ENCODE assay signal across 16 cellular contexts in genomic region chr5:14266171-14266570, GRCh38.
DNase-seq lines count a peak whose midpoint lies in the region; ATAC-seq, FAIRE-seq and TF ChIP-seq lines count a peak whose summit lies in the region.
"Had no signal": no experiment of that assay in that cellular context is flagged by ENCODE, and none has a peak within 500 bp of the region (broad histone marks: within the 10 kb centered on the region; RNA-seq: fewer than 3 reads in every experiment).

No MANE protein-coding gene starts in this region.

- ATAC-seq in K562 = no peak
- no peak for ATAC-seq in HG02763 (IDR thresholded peaks at IDR 0.05; ENCODE audit: unreplicated experiment)
- no peak for ATAC-seq in GM21390 (IDR thresholded peaks at IDR 0.05; ENCODE audit: unreplicated experiment)
- ATAC-seq in HG03108 (IDR thresholded peaks at IDR 0.05; ENCODE audit: unreplicated experiment) = no peak
- ATAC-seq: WTC11 had no signal

- H3K4me1 ChIP-seq in K562 (replicated peaks in 1 of 2; ENCODE audit: control insufficient read depth in 2 of 2, insufficient read depth in 2 of 2, low read length in 2 of 2) (peaks cover 20 to 33% of the 10 kb centered on the region in 2 experiments; a peak in 4 of 5 replicates), mesodermal cell (ENCODE audit: control insufficient read depth, insufficient read depth, low read length, poor library complexity, severe bottlenecking) (peaks cover 79% of the 10 kb centered on the region)

- peaks cover 18 to 26% of the 10 kb centered on the region in 2 donors for H3K4me1 Mint-ChIP-seq in immature natural killer cell

- H3K27me3 ChIP-seq in K562 (ENCODE audit: control insufficient read depth in 2 of 2, insufficient read depth in 2 of 2, low read length in 2 of 2) = no peaks in the 10 kb centered on the region
- H3K27me3 ChIP-seq: BE2C had no signal

- no peak for TF ChIP-seq EP300 in K562 (IDR thresholded peaks at IDR 0.05; ENCODE audit: low read length)

- no peaks in the 10 kb centered on the region for H3K9me3 Mint-ChIP-seq in immature natural killer cell
- H3K9me3 Mint-ChIP-seq: activated naive CD8-positive, alpha-beta T cell treated with anti-CD3 and anti-CD28 coated beads, Interleukin-2, amount 10 ng/mL, durations not matched to agents 7 days and 5 days; WTC11 had no signal

- CTCF ChIA-PET in K562 (lab: Yijun Ruan, JAX; ENCODE audit: low intra/inter-chr PET ratio) = no interaction called here

- no peaks in the 10 kb centered on the region for H3K36me3 Mint-ChIP-seq in immature natural killer cell
- H3K36me3 Mint-ChIP-seq: activated naive CD8-positive, alpha-beta T cell treated with anti-CD3 and anti-CD28 coated beads, Interleukin-2, amount 10 ng/mL, durations not matched to agents 7 days and 5 days; WTC11 had no signal

- no peak for TF ChIP-seq RAD21 in K562 (CRISPR knock-in tag; conservative IDR thresholded peaks at IDR 0.05 in 1 of 2, IDR thresholded peaks at IDR 0.05 in 1 of 2)

- in situ Hi-C loops in K562 (cut with MboI) = no loop called here

- no peaks in the 10 kb centered on the region for H3K9me1 ChIP-seq in K562 (ENCODE audit: control insufficient read depth, insufficient read depth, low read length)

- intact Hi-C loops in K562 (cut with micrococcal nuclease) = no loop called here

- WGBS in K562 (ENCODE audit: insufficient coverage, low coverage, missing lambda C conversion rate) = 27% methylated on average over 3 of the region's 4 CpGs
- 83 to 100% methylated on average over 2 to 4 of the region's 4 CpGs for WGBS in mesodermal cell (ENCODE audit: insufficient coverage in 2 of 2), 2 experiments

- no peak overlapping the region for H3K4me3 Mint-ChIP-seq in immature natural killer cell
- H3K4me3 Mint-ChIP-seq: activated naive CD8-positive, alpha-beta T cell treated with anti-CD3 and anti-CD28 coated beads, Interleukin-2, amount 10 ng/mL, durations not matched to agents 7 days and 5 days; WTC11 had no signal

- no peak overlapping the region for H2AFZ ChIP-seq in K562 (ENCODE audit: low read depth, low read length)

- POLR2A ChIA-PET in K562 (lab: Yijun Ruan, JAX) = interaction anchor here (0.5 kb wide), 1 partner anchor 111 kb away, joined by 3 read pairs; no protein-coding TSS in a partner anchor

- H3K9me3 ChIP-seq in K562 (replicated peaks; ENCODE audit: control insufficient read depth, insufficient read depth, low read depth, low read length) = no peaks in the 10 kb centered on the region
- H3K9me3 ChIP-seq in mesodermal cell (ENCODE audit: control insufficient read depth, low read length) = no peaks in the 10 kb centered on the region
- H3K9me3 ChIP-seq: BE2C had no signal

- no peak for FAIRE-seq in K562 (lab: Jason Lieb, UNC)

- peak; percentile 47 for DNase-seq in AG10803 (ENCODE audit: low read depth)
- peak; percentile 27 for DNase-seq in LHCN-M2 (ENCODE audit: low read depth)
- no peak for DNase-seq in K562 (ENCODE audit: extremely low read depth in 1 of 4, low spot score in 3 of 4)
- no peak for DNase-seq in immature natural killer cell
- DNase-seq: activated naive CD8-positive, alpha-beta T cell treated with anti-CD3 and anti-CD28 coated beads, Interleukin-2, amount 10 ng/mL, durations not matched to agents 7 days and 5 days; BE2C; cortex of kidney; GDM1; KG1; NCI-H1694; stimulated activated naive CD4-positive, alpha-beta T cell had no signal

- H3K36me3 ChIP-seq in K562 (ENCODE audit: control insufficient read depth, insufficient read depth, low read length) (no peaks in the 10 kb centered on the region), mesodermal cell (ENCODE audit: control insufficient read depth, insufficient read depth, low read length) (peaks cover 4% of the 10 kb centered on the region)
- H3K36me3 ChIP-seq: BE2C had no signal

- BruUV-seq in K562 (replicated peaks; lab: Mats Ljungman, UMichigan) = no TSS peak

- peak overlapping the region; percentile 76; the same call in 2 of the 3 replicates for H3K27ac ChIP-seq in K562 (ENCODE audit: extremely low read depth, low read depth, low read length)
- H3K27ac ChIP-seq in mesodermal cell (ENCODE audit: low read depth, low read length, severe bottlenecking) = peak overlapping the region; percentile 99

- H4K20me1 ChIP-seq in K562 (replicated peaks; ENCODE audit: control insufficient read depth, insufficient read depth, low read length) = no peaks in the 10 kb centered on the region

- no peak overlapping the region for H3K4me2 ChIP-seq in K562 (ENCODE audit: insufficient read depth, low read length)

- no peaks in the 10 kb centered on the region for H3K79me2 ChIP-seq in K562 (ENCODE audit: control insufficient read depth, insufficient read depth, low read length)

- no peak overlapping the region for H3K27ac Mint-ChIP-seq in immature natural killer cell
- H3K27ac Mint-ChIP-seq: activated naive CD8-positive, alpha-beta T cell treated with anti-CD3 and anti-CD28 coated beads, Interleukin-2, amount 10 ng/mL, durations not matched to agents 7 days and 5 days had no signal

- TF ChIP-seq CTCF in AG10803 (conservative IDR thresholded peaks at IDR 0.05; ENCODE audit: low read length) = no peak
- no peak for TF ChIP-seq CTCF in K562 (IDR thresholded peaks at IDR 0.05 in 2 of 3, conservative IDR thresholded peaks at IDR 0.05 in 1 of 3; ENCODE audit: insufficient read depth in 2 of 3, low read depth in 1 of 3, low read length in 3 of 3)

- no peak for TF ChIP-seq POLR2A in K562 (conservative IDR thresholded peaks at IDR 0.05)

- H3K27me3 Mint-ChIP-seq in immature natural killer cell (ENCODE audit: low read depth in 3 of 3) = peaks cover 0 to 5% (median 4%) of the 10 kb centered on the region in 3 donors

- no peak overlapping the region for H3K4me3 ChIP-seq in AG10803 (ENCODE audit: low read length)
- no peak overlapping the region for H3K4me3 ChIP-seq in K562
- no peak overlapping the region for H3K4me3 ChIP-seq in mesodermal cell (ENCODE audit: extremely low read depth, insufficient read depth, low read length, poor library complexity, severe bottlenecking)

- H3K9ac ChIP-seq in K562 (ENCODE audit: insufficient read depth in 1 of 2, low read depth in 2 of 2, low read length in 2 of 2) = peak overlapping the region in 1 of 2 experiments; percentile 39; a peak in 1 of 4 replicates

TF ChIP-seq in K562, 482 proteins besides CTCF, POLR2A, EP300 and RAD21:
- TF ChIP-seq BCL6 (CRISPR knock-in tag; IDR thresholded peaks at IDR 0.05) = no peak
- no peak for TF ChIP-seq TBL1XR1 (IDR thresholded peaks at IDR 0.05; ENCODE audit: low read length in 2 of 2)
- TF ChIP-seq MAFK (IDR thresholded peaks at IDR 0.05; ENCODE audit: low read length) = no peak
- TF ChIP-seq ZNF239 (CRISPR knock-in tag; IDR thresholded peaks at IDR 0.05) = no peak
- no peak for TF ChIP-seq FOXK1 (CRISPR knock-in tag; IDR thresholded peaks at IDR 0.05; ENCODE audit: borderline replicate concordance)
- no peak for TF ChIP-seq ZBTB5 (IDR thresholded peaks at IDR 0.05)
- TF ChIP-seq SAFB (IDR thresholded peaks at IDR 0.05; ENCODE audit: borderline replicate concordance, low read depth, low read length) = no peak
- no peak for TF ChIP-seq PATZ1 (CRISPR knock-in tag; IDR thresholded peaks at IDR 0.05; ENCODE audit: borderline replicate concordance)
TF ChIP-seq in K562: peak in this region for 0.

Comparison
In these comparisons a context has a peak if more than half of its experiments do, and no peak if none do; other contexts are left out.
1. DNase-seq: peak in AG10803 (single experiment) and LHCN-M2 (single experiment); none in K562 (0 of 4) and immature natural killer cell (0 of 3).